In genomic region chr7:47979145-47979831, GRCh38 we compare ENCODE assay signal across 1 cellular context.
A peak's percentile ranks its signal among the peaks of the same experiment; 100 is the strongest.
TF ChIP-seq lines count a peak whose summit lies in the region.

TSS of gene HUS1 (minus strand) at chr7:47979615. CDS start at chr7:47979519, 96 bp downstream.

TF ChIP-seq in HEK293, 187 proteins besides CTCF, POLR2A, EP300 and RAD21 (continued from another document and continues in another):
- TF ChIP-seq, protein P1, sequence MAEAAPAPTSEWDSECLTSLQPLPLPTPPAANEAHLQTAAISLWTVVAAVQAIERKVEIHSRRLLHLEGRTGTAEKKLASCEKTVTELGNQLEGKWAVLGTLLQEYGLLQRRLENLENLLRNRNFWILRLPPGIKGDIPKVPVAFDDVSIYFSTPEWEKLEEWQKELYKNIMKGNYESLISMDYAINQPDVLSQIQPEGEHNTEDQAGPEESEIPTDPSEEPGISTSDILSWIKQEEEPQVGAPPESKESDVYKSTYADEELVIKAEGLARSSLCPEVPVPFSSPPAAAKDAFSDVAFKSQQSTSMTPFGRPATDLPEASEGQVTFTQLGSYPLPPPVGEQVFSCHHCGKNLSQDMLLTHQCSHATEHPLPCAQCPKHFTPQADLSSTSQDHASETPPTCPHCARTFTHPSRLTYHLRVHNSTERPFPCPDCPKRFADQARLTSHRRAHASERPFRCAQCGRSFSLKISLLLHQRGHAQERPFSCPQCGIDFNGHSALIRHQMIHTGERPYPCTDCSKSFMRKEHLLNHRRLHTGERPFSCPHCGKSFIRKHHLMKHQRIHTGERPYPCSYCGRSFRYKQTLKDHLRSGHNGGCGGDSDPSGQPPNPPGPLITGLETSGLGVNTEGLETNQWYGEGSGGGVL (tag by site-specific recombination; IDR thresholded peaks at IDR 0.05) = peak; percentile 12; the same call in 1 of the 2 replicates
- TF ChIP-seq ZNF280C (tag by site-specific recombination; IDR thresholded peaks at IDR 0.05) (no peak), ZNF623 (tag by site-specific recombination; IDR thresholded peaks at IDR 0.05) (no peak), ZNF76 (tag by site-specific recombination; IDR thresholded peaks at IDR 0.05; ENCODE audit: borderline replicate concordance, low read depth) (peak; percentile 81), KLF10 (tag by site-specific recombination; IDR thresholded peaks at IDR 0.05) (0 out of 2 replicates have a peak, but pooled peaks have one; percentile 47), ZNF555 (tag by site-specific recombination; conservative IDR thresholded peaks at IDR 0.05) (no peak), ZNF776 (tag by site-specific recombination; IDR thresholded peaks at IDR 0.05; ENCODE audit: borderline replicate concordance) (no peak), ZNF791 (tag by site-specific recombination; IDR thresholded peaks at IDR 0.05) (no peak), ZBTB8A (tag by site-specific recombination; IDR thresholded peaks at IDR 0.05) (peak; percentile 91), ZNF211 (tag by site-specific recombination; IDR thresholded peaks at IDR 0.05; ENCODE audit: low read depth) (no peak), ZNF324 (tag by site-specific recombination; IDR thresholded peaks at IDR 0.05) (peak; percentile 80; the same call in 1 of the 2 replicates), ZFP3 (tag by site-specific recombination; IDR thresholded peaks at IDR 0.05; ENCODE audit: low read depth) (0 out of 2 replicates have a peak, but pooled peaks have one; percentile 20), RBAK (tag by site-specific recombination; IDR thresholded peaks at IDR 0.05) (no peak), GLIS2 (tag by site-specific recombination; IDR thresholded peaks at IDR 0.05) (peak; percentile 67), ZNF433 (tag by site-specific recombination; IDR thresholded peaks at IDR 0.05; ENCODE audit: low read depth) (no peak), EGR2 (tag by site-specific recombination; IDR thresholded peaks at IDR 0.05; ENCODE audit: low read depth) (peak; percentile 39; the same call in 1 of the 2 replicates), ZNF132 (tag by site-specific recombination; IDR thresholded peaks at IDR 0.05; ENCODE audit: borderline replicate concordance) (no peak), ZNF335 (tag by site-specific recombination; conservative IDR thresholded peaks at IDR 0.05) (peak; percentile 64), ZNF341 (tag by site-specific recombination; IDR thresholded peaks at IDR 0.05; ENCODE audit: low read depth) (no peak), ZBTB26 (tag by site-specific recombination; optimal IDR thresholded peaks at IDR 0.05) (peak; percentile 93), ZNF169 (tag by site-specific recombination; IDR thresholded peaks at IDR 0.05) (no peak), ZBTB17 (tag by site-specific recombination; IDR thresholded peaks at IDR 0.05) (peak; percentile 78), YY1 (tag by site-specific recombination; IDR thresholded peaks at IDR 0.05) (peak; percentile 85), ZNF473 (tag by site-specific recombination; IDR thresholded peaks at IDR 0.05) (no peak), HOXD13 (CRISPR knock-in tag; IDR thresholded peaks at IDR 0.05; ENCODE audit: borderline replicate concordance) (no peak), BCL6B (tag by site-specific recombination; IDR thresholded peaks at IDR 0.05) (no peak), ZBTB1 (tag by site-specific recombination; IDR thresholded peaks at IDR 0.05) (no peak), SETDB1 (IDR thresholded peaks at IDR 0.05; ENCODE audit: insufficient read length, low read length) (no peak), KLF8 (tag by site-specific recombination; IDR thresholded peaks at IDR 0.05) (peak; percentile 95), ZNF571 (tag by site-specific recombination; IDR thresholded peaks at IDR 0.05) (no peak), ZNF513 (tag by site-specific recombination; IDR thresholded peaks at IDR 0.05) (no peak), ZNF394 (tag by site-specific recombination; IDR thresholded peaks at IDR 0.05; ENCODE audit: borderline replicate concordance) (peak; percentile 77; the same call in 1 of the 2 replicates), KLF9 (tag by site-specific recombination; IDR thresholded peaks at IDR 0.05; ENCODE audit: low read depth) (peak; percentile 80), ZNF274 (IDR thresholded peaks at IDR 0.05; ENCODE audit: low read length) (no peak), ZNF274 (tag by site-specific recombination; IDR thresholded peaks at IDR 0.05; ENCODE audit: borderline replicate concordance) (no peak), ZNF544 (tag by site-specific recombination; IDR thresholded peaks at IDR 0.05) (no peak), ZSCAN23 (tag by site-specific recombination; IDR thresholded peaks at IDR 0.05) (0 out of 2 replicates have a peak, but pooled peaks have one; percentile 63), ZNF521 (tag by site-specific recombination; IDR thresholded peaks at IDR 0.05) (no peak), ZNF391 (tag by site-specific recombination; IDR thresholded peaks at IDR 0.05; ENCODE audit: borderline replicate concordance, low read depth) (peak; percentile 67; the same call in 1 of the 2 replicates), ZSCAN18 (tag by site-specific recombination; IDR thresholded peaks at IDR 0.05) (0 out of 2 replicates have a peak, but pooled peaks have one; percentile 59), ZFHX2 (tag by site-specific recombination; conservative IDR thresholded peaks at IDR 0.05) (0 out of 2 replicates have a peak, but pooled peaks have one; percentile 27), ZNF561 (tag by site-specific recombination; IDR thresholded peaks at IDR 0.05; ENCODE audit: borderline replicate concordance) (peak; percentile 85)
- TF ChIP-seq, protein P2, sequence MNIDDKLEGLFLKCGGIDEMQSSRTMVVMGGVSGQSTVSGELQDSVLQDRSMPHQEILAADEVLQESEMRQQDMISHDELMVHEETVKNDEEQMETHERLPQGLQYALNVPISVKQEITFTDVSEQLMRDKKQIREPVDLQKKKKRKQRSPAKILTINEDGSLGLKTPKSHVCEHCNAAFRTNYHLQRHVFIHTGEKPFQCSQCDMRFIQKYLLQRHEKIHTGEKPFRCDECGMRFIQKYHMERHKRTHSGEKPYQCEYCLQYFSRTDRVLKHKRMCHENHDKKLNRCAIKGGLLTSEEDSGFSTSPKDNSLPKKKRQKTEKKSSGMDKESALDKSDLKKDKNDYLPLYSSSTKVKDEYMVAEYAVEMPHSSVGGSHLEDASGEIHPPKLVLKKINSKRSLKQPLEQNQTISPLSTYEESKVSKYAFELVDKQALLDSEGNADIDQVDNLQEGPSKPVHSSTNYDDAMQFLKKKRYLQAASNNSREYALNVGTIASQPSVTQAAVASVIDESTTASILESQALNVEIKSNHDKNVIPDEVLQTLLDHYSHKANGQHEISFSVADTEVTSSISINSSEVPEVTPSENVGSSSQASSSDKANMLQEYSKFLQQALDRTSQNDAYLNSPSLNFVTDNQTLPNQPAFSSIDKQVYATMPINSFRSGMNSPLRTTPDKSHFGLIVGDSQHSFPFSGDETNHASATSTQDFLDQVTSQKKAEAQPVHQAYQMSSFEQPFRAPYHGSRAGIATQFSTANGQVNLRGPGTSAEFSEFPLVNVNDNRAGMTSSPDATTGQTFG (tag by site-specific recombination; IDR thresholded peaks at IDR 0.05; ENCODE audit: borderline replicate concordance) = no peak
- TF ChIP-seq, protein P3, sequence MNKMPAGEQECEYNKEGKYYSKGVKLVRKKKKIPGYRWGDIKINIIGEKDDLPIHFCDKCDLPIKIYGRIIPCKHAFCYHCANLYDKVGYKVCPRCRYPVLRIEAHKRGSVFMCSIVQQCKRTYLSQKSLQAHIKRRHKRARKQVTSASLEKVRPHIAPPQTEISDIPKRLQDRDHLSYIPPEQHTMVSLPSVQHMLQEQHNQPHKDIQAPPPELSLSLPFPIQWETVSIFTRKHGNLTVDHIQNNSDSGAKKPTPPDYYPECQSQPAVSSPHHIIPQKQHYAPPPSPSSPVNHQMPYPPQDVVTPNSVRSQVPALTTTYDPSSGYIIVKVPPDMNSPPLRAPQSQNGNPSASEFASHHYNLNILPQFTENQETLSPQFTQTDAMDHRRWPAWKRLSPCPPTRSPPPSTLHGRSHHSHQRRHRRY (tag by site-specific recombination; IDR thresholded peaks at IDR 0.05) = no peak
- TF ChIP-seq, protein P4, sequence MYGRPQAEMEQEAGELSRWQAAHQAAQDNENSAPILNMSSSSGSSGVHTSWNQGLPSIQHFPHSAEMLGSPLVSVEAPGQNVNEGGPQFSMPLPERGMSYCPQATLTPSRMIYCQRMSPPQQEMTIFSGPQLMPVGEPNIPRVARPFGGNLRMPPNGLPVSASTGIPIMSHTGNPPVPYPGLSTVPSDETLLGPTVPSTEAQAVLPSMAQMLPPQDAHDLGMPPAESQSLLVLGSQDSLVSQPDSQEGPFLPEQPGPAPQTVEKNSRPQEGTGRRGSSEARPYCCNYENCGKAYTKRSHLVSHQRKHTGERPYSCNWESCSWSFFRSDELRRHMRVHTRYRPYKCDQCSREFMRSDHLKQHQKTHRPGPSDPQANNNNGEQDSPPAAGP (tag by site-specific recombination; IDR thresholded peaks at IDR 0.05) = peak; percentile 87
- TF ChIP-seq, protein P5, sequence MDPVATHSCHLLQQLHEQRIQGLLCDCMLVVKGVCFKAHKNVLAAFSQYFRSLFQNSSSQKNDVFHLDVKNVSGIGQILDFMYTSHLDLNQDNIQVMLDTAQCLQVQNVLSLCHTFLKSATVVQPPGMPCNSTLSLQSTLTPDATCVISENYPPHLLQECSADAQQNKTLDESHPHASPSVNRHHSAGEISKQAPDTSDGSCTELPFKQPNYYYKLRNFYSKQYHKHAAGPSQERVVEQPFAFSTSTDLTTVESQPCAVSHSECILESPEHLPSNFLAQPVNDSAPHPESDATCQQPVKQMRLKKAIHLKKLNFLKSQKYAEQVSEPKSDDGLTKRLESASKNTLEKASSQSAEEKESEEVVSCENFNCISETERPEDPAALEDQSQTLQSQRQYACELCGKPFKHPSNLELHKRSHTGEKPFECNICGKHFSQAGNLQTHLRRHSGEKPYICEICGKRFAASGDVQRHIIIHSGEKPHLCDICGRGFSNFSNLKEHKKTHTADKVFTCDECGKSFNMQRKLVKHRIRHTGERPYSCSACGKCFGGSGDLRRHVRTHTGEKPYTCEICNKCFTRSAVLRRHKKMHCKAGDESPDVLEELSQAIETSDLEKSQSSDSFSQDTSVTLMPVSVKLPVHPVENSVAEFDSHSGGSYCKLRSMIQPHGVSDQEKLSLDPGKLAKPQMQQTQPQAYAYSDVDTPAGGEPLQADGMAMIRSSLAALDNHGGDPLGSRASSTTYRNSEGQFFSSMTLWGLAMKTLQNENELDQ (tag by site-specific recombination; IDR thresholded peaks at IDR 0.05; ENCODE audit: low read depth) = no peak
